Comparison of ENCODE assay signal across 8 cellular contexts in genomic region chr11:104918113-104918824, GRCh38. TPM values are rescaled to one million over a fixed set of nuclear protein-coding genes. Genes with fewer than 3 reads are reported as not detected.
DNase-seq lines count a peak whose midpoint lies in the region; ATAC-seq and TF ChIP-seq lines count a peak whose summit lies in the region.

No MANE protein-coding gene starts in this region.

- H3K4me1 ChIP-seq in CD4-positive, CD25-positive, alpha-beta regulatory T cell (ENCODE audit: control insufficient read depth, insufficient read depth, low read length, poor library complexity, severe bottlenecking) = peaks cover 39% of the 10 kb centered on the region
- H3K4me1 ChIP-seq in skeletal muscle satellite cell (ENCODE audit: control insufficient read depth, insufficient read depth, low read length) = peaks cover 14% of the 10 kb centered on the region

- H3K9me3 Mint-ChIP-seq in CD4-positive, CD25-positive, alpha-beta regulatory T cell = peaks cover 0 to 3% (median 0%) of the 10 kb centered on the region in 7 donors

- H3K36me3 Mint-ChIP-seq in CD4-positive, CD25-positive, alpha-beta regulatory T cell = no peaks in the 10 kb centered on the region

- peak overlapping the region; percentile 88 to 98 (median 96) for H3K27ac Mint-ChIP-seq in CD4-positive, CD25-positive, alpha-beta regulatory T cell

- peak overlapping the region; percentile 55 for H3K27ac ChIP-seq in CD4-positive, CD25-positive, alpha-beta regulatory T cell (ENCODE audit: insufficient read depth, low read length, poor library complexity, severe bottlenecking)

- ATAC-seq in CD4-positive, CD25-positive, alpha-beta regulatory T cell (ENCODE audit: low read depth in 2 of 2) = peak; percentile 75 to 80
- peak; percentile 83 for ATAC-seq in GM21367 (IDR thresholded peaks at IDR 0.05; ENCODE audit: unreplicated experiment)

- H3K27me3 Mint-ChIP-seq in CD4-positive, CD25-positive, alpha-beta regulatory T cell = no peaks in the 10 kb centered on the region

- H3K36me3 ChIP-seq in CD4-positive, CD25-positive, alpha-beta regulatory T cell (ENCODE audit: control insufficient read depth, insufficient read depth, low read length) = no peaks in the 10 kb centered on the region
- no peaks in the 10 kb centered on the region for H3K36me3 ChIP-seq in skeletal muscle satellite cell (ENCODE audit: insufficient read depth, low read length)

- H3K4me3 Mint-ChIP-seq in CD4-positive, CD25-positive, alpha-beta regulatory T cell = peak overlapping the region; percentile 87 to 95 (median 92)

- peak overlapping the region; percentile 95 for H3K4me3 ChIP-seq in CD4-positive, CD25-positive, alpha-beta regulatory T cell (ENCODE audit: low read depth, low read length)
- H3K4me3 ChIP-seq in fibroblast of pulmonary artery (replicated peaks; ENCODE audit: low read depth, low read length) = peak overlapping the region; percentile 55
- peak overlapping the region; percentile 56 for H3K4me3 ChIP-seq in skeletal muscle satellite cell (ENCODE audit: low read length)

- H3K4me2 ChIP-seq in skeletal muscle satellite cell (ENCODE audit: low read length) = peak overlapping the region; percentile 73

- H3K27me3 ChIP-seq in CD4-positive, CD25-positive, alpha-beta regulatory T cell (ENCODE audit: control insufficient read depth, insufficient read depth, low read length) = no peaks in the 10 kb centered on the region
- H3K27me3 ChIP-seq in skeletal muscle satellite cell (ENCODE audit: control insufficient read depth, insufficient read depth, low read length) = no peaks in the 10 kb centered on the region

- no peaks in the 10 kb centered on the region for H3K9me3 ChIP-seq in CD4-positive, CD25-positive, alpha-beta regulatory T cell (ENCODE audit: control insufficient read depth in 2 of 2, low read length in 2 of 2)
- no peaks in the 10 kb centered on the region for H3K9me3 ChIP-seq in skeletal muscle satellite cell (replicated peaks; ENCODE audit: low read length)

- peak overlapping the region; percentile 44 for H3K9ac ChIP-seq in skeletal muscle satellite cell (ENCODE audit: low read depth, low read length)

- no peak for TF ChIP-seq CTCF in fibroblast of pulmonary artery (IDR thresholded peaks at IDR 0.05; ENCODE audit: low read length, missing control alignments)

- H3K4me1 Mint-ChIP-seq in CD4-positive, CD25-positive, alpha-beta regulatory T cell = peaks cover 10 to 60% (median 51%) of the 10 kb centered on the region in 4 donors

- peak in 2 of 3 donors; percentile 39 to 54 for DNase-seq in CD4-positive, CD25-positive, alpha-beta regulatory T cell
- DNase-seq in RPMI7951 (ENCODE audit: low read depth) (peak; percentile 7), fibroblast of pulmonary artery (ENCODE audit: low read depth) (peak; percentile 90), UCSD-AML1 (lab: John Stamatoyannopoulos, UW; ENCODE audit: unreplicated experiment) (no peak), SIG-M5 treated with dmso at 0.1 percent for 504 hours (lab: John Stamatoyannopoulos, UW; ENCODE audit: unreplicated experiment) (no peak), SW 1271 (lab: John Stamatoyannopoulos, UW) (no peak)

RNA-seq across cellular contexts. Expression of gene CASP12, which starts 20.0 kb away (rescaled TPM):
- 0.72 TPM for total RNA-seq in CD4-positive, CD25-positive, alpha-beta regulatory T cell
- polyA plus RNA-seq in CD4-positive, CD25-positive, alpha-beta regulatory T cell = under 1 TPM in 3 of 4 donors, not detected in 1; 0.37 to 0.77 (median 0.49) TPM
- total RNA-seq in RPMI7951 (2014; rRNA removed; shearing (Covaris generic)) = not detected in 2 replicates
- not detected in 2 replicates for total RNA-seq in skeletal muscle satellite cell (2012; rRNA removed)

RNA-seq across cellular contexts. Expression of gene CASP4, which starts 50.1 kb away (rescaled TPM):
- 116 TPM for total RNA-seq in CD4-positive, CD25-positive, alpha-beta regulatory T cell
- 100 to 1,000 TPM; 108 to 137 (median 124) TPM for polyA plus RNA-seq in CD4-positive, CD25-positive, alpha-beta regulatory T cell
- 79.4 and 90.2 TPM in 2 replicates for total RNA-seq in RPMI7951 (2014; rRNA removed; shearing (Covaris generic))
- 130 and 169 TPM in 2 replicates for total RNA-seq in skeletal muscle satellite cell (2012; rRNA removed)

Comparison
In these comparisons a context has a peak if more than half of its experiments do, and no peak if none do; other contexts are left out.
1. DNase-seq: peak in CD4-positive, CD25-positive, alpha-beta regulatory T cell (2 of 3), RPMI7951 (single experiment) and fibroblast of pulmonary artery (single experiment); none in UCSD-AML1 (single experiment), SIG-M5 treated with dmso at 0.1 percent for 504 hours (single experiment) and SW 1271 (0 of 2).
2. Peak in every context shown above with its lines, with median percentiles within 50 percentile points of each other: H3K4me3 ChIP-seq.